Comparison of ENCODE assay signal across 1 cellular context in genomic region chr12:108349245-108349644, GRCh38.
TF ChIP-seq lines count a peak whose summit lies in the region.

No MANE protein-coding gene starts in this region.

TF ChIP-seq in K562, 482 proteins besides CTCF, POLR2A, EP300 and RAD21 (continued from another document):
- TF ChIP-seq AFF4 (CRISPR knock-in tag; IDR thresholded peaks at IDR 0.05) = no peak
- no peak for TF ChIP-seq HES1 (IDR thresholded peaks at IDR 0.05; ENCODE audit: low read depth)
- no peak for TF ChIP-seq HDAC1 (IDR thresholded peaks at IDR 0.05)
- no peak for TF ChIP-seq CGGBP1 (CRISPR knock-in tag; IDR thresholded peaks at IDR 0.05)
- no peak for TF ChIP-seq NFRKB (IDR thresholded peaks at IDR 0.05; ENCODE audit: low read depth)
